ENCODE assay signal across 10 cellular contexts in the genomic region with DNA sequence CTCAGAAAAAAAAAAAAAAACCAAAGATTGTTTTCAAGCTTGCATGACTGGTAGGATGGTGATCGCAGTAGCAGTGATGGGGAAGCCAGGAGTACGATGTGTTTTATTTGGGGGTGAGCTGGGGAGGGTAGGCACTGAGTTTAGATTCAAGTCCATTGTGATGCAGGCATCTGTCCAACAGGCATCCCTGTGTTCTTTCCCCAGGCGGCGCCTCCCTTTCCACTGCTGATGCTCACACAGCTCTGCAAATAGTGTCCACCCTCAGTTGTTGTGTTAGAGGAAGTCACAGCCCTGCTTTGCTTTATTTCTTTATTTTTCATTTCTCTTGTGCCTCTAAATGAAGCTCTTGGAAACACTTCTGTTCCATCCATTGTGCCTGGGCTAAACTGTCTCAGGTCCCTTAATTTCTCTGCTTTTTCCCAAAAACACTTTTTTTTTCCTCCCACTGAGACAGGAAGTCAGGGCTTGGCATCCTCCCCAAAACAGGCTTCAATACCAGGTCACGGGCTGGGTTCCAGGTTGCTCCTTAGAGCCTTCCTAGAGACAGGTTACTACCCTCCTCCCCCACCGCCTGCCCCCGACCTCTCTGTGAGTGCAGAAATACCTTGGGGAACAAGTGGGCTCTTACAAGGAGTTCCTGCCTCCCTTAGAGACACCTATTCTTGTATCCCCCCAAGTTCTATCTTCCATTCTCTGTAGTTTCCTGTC. TPM values are rescaled to one million over a fixed set of nuclear protein-coding genes. Genes with fewer than 3 reads are reported as not detected.
DNase-seq lines count a peak whose midpoint lies in the region; ATAC-seq and TF ChIP-seq lines count a peak whose summit lies in the region.
"Had no signal": no experiment of that assay in that cellular context is flagged by ENCODE, and none has a peak within 500 bp of the region (broad histone marks: within the 10 kb centered on the region; RNA-seq: fewer than 3 reads in every experiment).

No MANE protein-coding gene starts in this region.

- no peak for TF ChIP-seq CTCF in thoracic aorta (IDR thresholded peaks at IDR 0.05)

- H3K4me1 Mint-ChIP-seq in activated naive CD4-positive, alpha-beta T cell treated with anti-CD3 and anti-CD28 coated beads for 36 hours (ENCODE audit: low read depth), result peaks cover 31% of the 10 kb centered on the region
- peaks cover 20% of the 10 kb centered on the region for H3K4me1 Mint-ChIP-seq in activated T-helper 17 cell treated with anti-CD3 and anti-CD28 coated beads, Interleukin-2, amount 50 U/mL, for 72 hours

- intact Hi-C loops in activated naive CD4-positive, alpha-beta T cell treated with anti-CD3 and anti-CD28 coated beads for 36 hours (cut with micrococcal nuclease), result loop anchor here (1.0 to 5.0 kb wide), 2 partner anchors 13 to 38 kb away; partner anchors contain the start of gene HSPA8
- intact Hi-C loops in right cardiac atrium (cut with DNase I), result loop anchor here in 1 of 4 donors (5.0 to 10.0 kb wide), 2 partner anchors 162 to 374 kb away; no protein-coding TSS in a partner anchor

- CTCF ChIA-PET in activated naive CD4-positive, alpha-beta T cell treated with anti-CD3 and anti-CD28 coated beads for 36 hours (lab: Charles Lee), result interaction anchor here (0.6 to 4.5 kb wide), 6 partner anchors 9 to 161 kb away, joined by 3 to 27 read pairs (median 6); no protein-coding TSS in a partner anchor

- H3K27me3 ChIP-seq in right cardiac atrium (ENCODE audit: control insufficient read depth, insufficient read depth), result no peaks in the 10 kb centered on the region
- H3K27me3 ChIP-seq in thoracic aorta (replicated peaks; ENCODE audit: insufficient read depth), result no peaks in the 10 kb centered on the region

- H3K27me3 Mint-ChIP-seq in activated naive CD4-positive, alpha-beta T cell treated with anti-CD3 and anti-CD28 coated beads for 36 hours (ENCODE audit: low read depth), result no peaks in the 10 kb centered on the region
- no peaks in the 10 kb centered on the region for H3K27me3 Mint-ChIP-seq in activated T-helper 17 cell treated with anti-CD3 and anti-CD28 coated beads, Interleukin-2, amount 50 U/mL, for 72 hours

- no peak overlapping the region for H3K4me3 ChIP-seq in right cardiac atrium (ENCODE audit: low read length)
- H3K4me3 ChIP-seq in thoracic aorta, result no peak overlapping the region

- no peak for DNase-seq in activated naive CD4-positive, alpha-beta T cell treated with anti-CD3 and anti-CD28 coated beads for 36 hours
- DNase-seq in activated naive CD4-positive, alpha-beta T cell (lab: John Stamatoyannopoulos, UW), result no peak
- DNase-seq in right cardiac atrium (peak; percentile 31 to 75 (median 60)), thoracic aorta (ENCODE audit: low spot score) (no peak), RKO (ENCODE audit: low spot score) (no peak)
- DNase-seq: NCI-H524 treated with DMSO at 0.1 percent for 48 hours; stimulated activated CD4-positive, alpha-beta T cell treated with anti-CD3 and anti-CD28 coated beads, Interleukin-4, amount 100 ng/mL, for 24 hours had no signal

- H3K4me3 Mint-ChIP-seq in activated naive CD4-positive, alpha-beta T cell treated with anti-CD3 and anti-CD28 coated beads for 36 hours, result peak overlapping the region; percentile 53
- peak overlapping the region; percentile 21 for H3K4me3 Mint-ChIP-seq in activated T-helper 17 cell treated with anti-CD3 and anti-CD28 coated beads, Interleukin-2, amount 50 U/mL, for 72 hours

- H3K27ac Mint-ChIP-seq in activated naive CD4-positive, alpha-beta T cell treated with anti-CD3 and anti-CD28 coated beads for 36 hours, result peak overlapping the region; percentile 79
- peak overlapping the region; percentile 81 for H3K27ac Mint-ChIP-seq in activated T-helper 17 cell treated with anti-CD3 and anti-CD28 coated beads, Interleukin-2, amount 50 U/mL, for 72 hours

- no peak for ATAC-seq in activated T-helper 17 cell treated with anti-CD3 and anti-CD28 coated beads, Interleukin-2, amount 50 U/mL, for 72 hours (replicated peaks)
- ATAC-seq in right cardiac atrium (peak; percentile 50 to 76), thoracic aorta (ENCODE audit: insufficient number of reproducible peaks, low FRiP score, low read depth) (no peak), GM19395 (IDR thresholded peaks at IDR 0.05; ENCODE audit: unreplicated experiment) (no peak), GM18909 (IDR thresholded peaks at IDR 0.05; ENCODE audit: poor library complexity, unreplicated experiment) (no peak)

- no peaks in the 10 kb centered on the region for H3K9me3 Mint-ChIP-seq in activated naive CD4-positive, alpha-beta T cell treated with anti-CD3 and anti-CD28 coated beads for 36 hours
- H3K9me3 Mint-ChIP-seq in activated T-helper 17 cell treated with anti-CD3 and anti-CD28 coated beads, Interleukin-2, amount 50 U/mL, for 72 hours, result no peaks in the 10 kb centered on the region

- no peaks in the 10 kb centered on the region for H3K9me3 ChIP-seq in right cardiac atrium (ENCODE audit: control insufficient read depth, low read length)
- no peaks in the 10 kb centered on the region for H3K9me3 ChIP-seq in thoracic aorta

- no peaks in the 10 kb centered on the region for H3K36me3 Mint-ChIP-seq in activated naive CD4-positive, alpha-beta T cell treated with anti-CD3 and anti-CD28 coated beads for 36 hours (ENCODE audit: low read depth)
- no peaks in the 10 kb centered on the region for H3K36me3 Mint-ChIP-seq in activated T-helper 17 cell treated with anti-CD3 and anti-CD28 coated beads, Interleukin-2, amount 50 U/mL, for 72 hours (ENCODE audit: low read depth)

- H3K27ac ChIP-seq in right cardiac atrium (ENCODE audit: low read length) (peak overlapping the region; percentile 75), thoracic aorta (peak overlapping the region; percentile 27 to 30)

- no peaks in the 10 kb centered on the region for H3K4me1 ChIP-seq in right cardiac atrium (ENCODE audit: control insufficient read depth, insufficient read depth, low read length)
- peaks cover 10 to 28% of the 10 kb centered on the region in 2 donors for H3K4me1 ChIP-seq in thoracic aorta (ENCODE audit: control insufficient read depth in 1 of 2, low read depth in 2 of 2)

- WGBS in right cardiac atrium, result 46% methylated on average over 7 of the region's 7 CpGs

- peaks cover 5% of the 10 kb centered on the region for H3K36me3 ChIP-seq in thoracic aorta

RNA-seq across cellular contexts. Expression of gene HSPA8, which starts 38.6 kb away (rescaled TPM):
- total RNA-seq in activated naive CD4-positive, alpha-beta T cell treated with anti-CD3 and anti-CD28 coated beads for 36 hours, result 1,000 to 10,000 TPM; 1,255 to 1,315 TPM
- total RNA-seq in activated T-helper 17 cell treated with anti-CD3 and anti-CD28 coated beads, Interleukin-2, amount 50 U/mL, for 72 hours, result 1,000 to 10,000 TPM; 1,670 to 3,247 TPM
- total RNA-seq in right cardiac atrium, result 1,000 to 10,000 TPM in 2 of 4 donors, 100 to 1,000 TPM in 2; 778 to 1,250 (median 962) TPM
- polyA plus RNA-seq in right cardiac atrium, result 275 TPM
- 100 to 1,000 TPM; 728 to 947 TPM for total RNA-seq in thoracic aorta

Comparison
In these comparisons a context has a peak if more than half of its experiments do, and no peak if none do; other contexts are left out.
1. DNase-seq: peak in right cardiac atrium (3 of 3); none in activated naive CD4-positive, alpha-beta T cell treated with anti-CD3 and anti-CD28 coated beads for 36 hours (single experiment), activated naive CD4-positive, alpha-beta T cell (0 of 4), thoracic aorta (single experiment) and RKO (single experiment).
2. ATAC-seq: peak in right cardiac atrium (2 of 2); none in activated T-helper 17 cell treated with anti-CD3 and anti-CD28 coated beads, Interleukin-2, amount 50 U/mL, for 72 hours (single experiment), thoracic aorta (single experiment), GM19395 (single experiment) and GM18909 (single experiment).